Comparison of ENCODE assay signal across 33 cellular contexts in genomic region chr2:15829985-15830384, GRCh38.
DNase-seq lines count a peak whose midpoint lies in the region; ATAC-seq and TF ChIP-seq lines count a peak whose summit lies in the region.
"Had no signal": no experiment of that assay in that cellular context is flagged by ENCODE, and none has a peak within 500 bp of the region (broad histone marks: within the 10 kb centered on the region; RNA-seq: fewer than 3 reads in every experiment).

No MANE protein-coding gene starts in this region.

- H3K4me3 ChIP-seq in trophoblast cell (ENCODE audit: low read depth, low read length) (no peak overlapping the region), spleen (no peak overlapping the region), right cardiac atrium (ENCODE audit: low read length) (no peak overlapping the region)
- H3K4me3 ChIP-seq: A549; BLaER1; BLaER1 treated with 17β-estradiol and CSF1 and Interleukin-3, amounts not matched to agents 10 nM and 100 nM had no signal

- no peak overlapping the region for H2BK5ac ChIP-seq in trophoblast cell (ENCODE audit: low read depth, low read length, poor library complexity)

- H3K4ac ChIP-seq in trophoblast cell (ENCODE audit: low read depth, low read length), result no peak overlapping the region

- H3K27me3 ChIP-seq in trophoblast cell (ENCODE audit: insufficient read depth, low read length) (no peaks in the 10 kb centered on the region), spleen (replicated peaks in 1 of 7) (no peaks in the 10 kb centered on the region), right cardiac atrium (ENCODE audit: control insufficient read depth, insufficient read depth) (no peaks in the 10 kb centered on the region)
- H3K27me3 ChIP-seq: BE2C; BLaER1; BLaER1 treated with 17β-estradiol and CSF1 and Interleukin-3, amounts not matched to agents 10 nM and 100 nM had no signal

- H3K9ac ChIP-seq in trophoblast cell (ENCODE audit: low read length), result no peak overlapping the region
- H3K9ac ChIP-seq: BLaER1; BLaER1 treated with 17β-estradiol and CSF1 and Interleukin-3, amounts not matched to agents 10 nM and 100 nM had no signal

- no peak overlapping the region for H4K12ac ChIP-seq in trophoblast cell (ENCODE audit: low read depth, low read length)

- H2AFZ ChIP-seq in trophoblast cell (ENCODE audit: insufficient read depth, low read length, poor library complexity), result no peak overlapping the region

- TF ChIP-seq POLR2A in spleen (IDR thresholded peaks at IDR 0.05), result no peak

- no peak overlapping the region for H3K23ac ChIP-seq in trophoblast cell (ENCODE audit: low read length)

- DNase-seq in NCI-H82 (lab: John Stamatoyannopoulos, UW) (peak; percentile 61), NCI-H82 treated with DMSO at 0.1 percent for 48 hours (lab: John Stamatoyannopoulos, UW; ENCODE audit: unreplicated experiment) (no peak), SK-N-DZ (ENCODE audit: low spot score) (peak; percentile 96), trophoblast cell (no peak), spleen (peak; percentile 59), AG20443 (ENCODE audit: low spot score) (no peak), right cardiac atrium (no peak), COLO829 (ENCODE audit: low spot score) (no peak)
- DNase-seq: 8988T; ACHN; AML-193; BE2C; C1 segment of cervical spinal cord; Caco-2; Calu3; CD4-positive, alpha-beta memory T cell; CD4-positive, alpha-beta T cell; CD4-positive, CD25-positive, alpha-beta regulatory T cell; CD8-positive, alpha-beta memory T cell; CD8-positive, alpha-beta T cell; COR-L47; DMS 273 treated with DMSO at 0.1 percent for 48 hours; DMS153; DMS53; DMS79; DMS79 treated with DMSO at 0.1 percent for 48 hours; DND-41; EL had no signal

- H3K4me2 ChIP-seq in trophoblast cell (ENCODE audit: low read length), result no peak overlapping the region
- H3K4me2 ChIP-seq: A549; BLaER1; BLaER1 treated with 17β-estradiol and CSF1 and Interleukin-3, amounts not matched to agents 10 nM and 100 nM had no signal

- H3K9me3 ChIP-seq in trophoblast cell (ENCODE audit: insufficient read depth, low read depth, low read length) (no peaks in the 10 kb centered on the region), spleen (no peaks in the 10 kb centered on the region), right cardiac atrium (ENCODE audit: control insufficient read depth, low read length) (no peaks in the 10 kb centered on the region)
- H3K9me3 ChIP-seq: A549, BE2C, BLaER1, Caco-2 had no signal

- no peak for TF ChIP-seq CTCF in spleen (IDR thresholded peaks at IDR 0.05 in 8 of 11, conservative IDR thresholded peaks at IDR 0.05 in 3 of 11)

- ATAC-seq in right cardiac atrium, result no peak
- ATAC-seq: A549; CD8-positive, alpha-beta T cell had no signal

- H2BK12ac ChIP-seq in trophoblast cell (ENCODE audit: low read length), result peak overlapping the region; percentile 89

- H3K36me3 ChIP-seq in trophoblast cell (ENCODE audit: control insufficient read depth in 1 of 2, insufficient read depth in 2 of 2, low read length in 2 of 2) (no peaks in the 10 kb centered on the region), spleen (no peaks in the 10 kb centered on the region)
- H3K36me3 ChIP-seq: BE2C; BLaER1; BLaER1 treated with 17β-estradiol and CSF1 and Interleukin-3, amounts not matched to agents 10 nM and 100 nM had no signal

- H3K79me1 ChIP-seq in trophoblast cell (ENCODE audit: low read length), result peaks cover 13% of the 10 kb centered on the region

- H2BK120ac ChIP-seq in trophoblast cell (ENCODE audit: insufficient read depth, low read length, poor library complexity), result no peak overlapping the region

- intact Hi-C loops in spleen (cut with DNase I; ENCODE audit: low total_unique reads), result no loop called here
- intact Hi-C loops in right cardiac atrium (cut with DNase I), result no loop called here

- H3K27ac ChIP-seq in trophoblast cell (ENCODE audit: low read depth, low read length) (no peak overlapping the region), spleen (no peak overlapping the region), right cardiac atrium (ENCODE audit: low read length) (no peak overlapping the region)
- H3K27ac ChIP-seq: 22Rv1; A549; BLaER1; BLaER1 treated with 17β-estradiol and CSF1 and Interleukin-3, amounts not matched to agents 10 nM and 100 nM; C4-2B had no signal

- no peak overlapping the region for H3K14ac ChIP-seq in trophoblast cell (ENCODE audit: low read length)

- WGBS in trophoblast cell (ENCODE audit: extremely low coverage, insufficient coverage, insufficient read length), result no CpG with 5 or more reads among the region's 2 CpGs
- 74 to 92% (median 78%) methylated on average over 2 of the region's 2 CpGs for WGBS in spleen, 5 donors
- 85% methylated on average over 2 of the region's 2 CpGs for WGBS in right cardiac atrium

- no peaks in the 10 kb centered on the region for H3K79me2 ChIP-seq in trophoblast cell (ENCODE audit: control insufficient read depth, insufficient read depth, low read length, poor library complexity)

- no peak overlapping the region for H2AK5ac ChIP-seq in trophoblast cell (ENCODE audit: low read length)

- H3K18ac ChIP-seq in trophoblast cell (ENCODE audit: low read length), result no peak overlapping the region

- no peak overlapping the region for H4K8ac ChIP-seq in trophoblast cell (ENCODE audit: low read depth, low read length)

- no peak overlapping the region for H4K91ac ChIP-seq in trophoblast cell (ENCODE audit: low read depth, low read length)

- H3K4me1 ChIP-seq in trophoblast cell (ENCODE audit: control insufficient read depth in 1 of 2, insufficient read depth in 2 of 2, low read length in 2 of 2) (peaks cover 12 to 19% of the 10 kb centered on the region in 2 experiments), spleen (no peaks in the 10 kb centered on the region), right cardiac atrium (ENCODE audit: control insufficient read depth, insufficient read depth, low read length) (no peaks in the 10 kb centered on the region)
- H3K4me1 ChIP-seq: A549; BLaER1; BLaER1 treated with 17β-estradiol and CSF1 and Interleukin-3, amounts not matched to agents 10 nM and 100 nM had no signal

Comparison
In these comparisons a context has a peak if more than half of its experiments do, and no peak if none do; other contexts are left out.
1. DNase-seq: peak in NCI-H82 (single experiment), SK-N-DZ (single experiment) and spleen (single experiment); none in NCI-H82 treated with DMSO at 0.1 percent for 48 hours (single experiment), trophoblast cell (0 of 2), AG20443 (single experiment), right cardiac atrium (0 of 3) and COLO829 (single experiment).